ENCODE assay signal across 1 cellular context in the genomic region with DNA sequence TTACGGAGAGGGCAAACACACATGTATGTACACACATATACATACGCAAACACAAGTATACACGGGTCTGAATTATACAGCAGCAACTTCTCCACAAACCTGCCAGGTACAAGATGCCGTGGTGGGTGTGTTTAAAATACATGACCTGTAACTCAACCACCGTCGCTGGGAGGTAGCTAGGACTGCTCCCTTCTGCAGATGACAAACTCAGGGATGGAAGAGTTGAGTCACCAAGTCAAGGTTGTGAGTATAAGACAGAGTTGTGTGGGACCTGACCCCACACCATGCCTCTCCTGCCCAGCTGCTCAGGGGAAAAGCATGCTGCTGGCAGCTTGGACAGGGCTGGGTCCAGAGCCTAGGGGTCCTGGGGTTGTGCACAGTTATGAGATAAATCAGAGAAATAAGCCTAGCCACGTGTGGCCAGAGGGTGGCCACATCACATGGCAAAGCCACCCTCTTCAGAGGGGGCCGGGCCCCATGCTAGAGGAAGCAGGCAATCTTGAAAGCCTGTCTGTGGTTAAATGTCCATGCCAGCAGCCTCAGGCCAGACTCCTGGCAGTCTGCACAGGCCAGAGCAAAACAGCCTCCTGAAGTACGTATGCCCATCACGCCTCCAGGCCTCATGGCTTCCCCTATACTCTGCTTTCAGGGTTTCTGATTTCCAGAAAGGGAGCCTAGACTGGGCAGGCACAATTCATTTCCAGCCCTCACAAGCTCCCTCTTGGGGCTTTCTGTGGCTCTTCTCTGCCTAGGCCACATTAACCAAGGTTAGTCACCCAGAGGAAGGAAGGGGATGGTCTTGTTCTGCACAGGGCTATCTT.
TF ChIP-seq lines count a peak whose summit lies in the region.

No MANE protein-coding gene starts in this region.

TF ChIP-seq in WTC11, 78 proteins besides CTCF, POLR2A, EP300 and RAD21 (continued from another document):
- no peak for TF ChIP-seq ZNF532 (CRISPR knock-in tag; IDR thresholded peaks at IDR 0.05; ENCODE audit: borderline replicate concordance)
- TF ChIP-seq OVOL2 (CRISPR knock-in tag; IDR thresholded peaks at IDR 0.05; ENCODE audit: borderline replicate concordance) = no peak
- no peak for TF ChIP-seq FOXJ3 (CRISPR knock-in tag; IDR thresholded peaks at IDR 0.05; ENCODE audit: borderline replicate concordance)
- TF ChIP-seq ZBTB21 (CRISPR knock-in tag; IDR thresholded peaks at IDR 0.05; ENCODE audit: borderline replicate concordance) = no peak
- TF ChIP-seq NR3C1 (CRISPR knock-in tag; conservative IDR thresholded peaks at IDR 0.05; ENCODE audit: low read depth) = no peak
- TF ChIP-seq NFATC4 (CRISPR knock-in tag; IDR thresholded peaks at IDR 0.05) = no peak
- no peak for TF ChIP-seq ETV6 (CRISPR knock-in tag; IDR thresholded peaks at IDR 0.05)
TF ChIP-seq in WTC11: peak in this region for 0.
